In genomic region chr7:40097728-40098127, GRCh38 we compare ENCODE assay signal across 16 cellular contexts. TPM values are rescaled to one million over a fixed set of nuclear protein-coding genes. Genes with fewer than 3 reads are reported as not detected.
DNase-seq lines count a peak whose midpoint lies in the region; ATAC-seq, FAIRE-seq and TF ChIP-seq lines count a peak whose summit lies in the region.
"Had no signal": no experiment of that assay in that cellular context is flagged by ENCODE, and none has a peak within 500 bp of the region (broad histone marks: within the 10 kb centered on the region; RNA-seq: fewer than 3 reads in every experiment).

No MANE protein-coding gene starts in this region.

- peaks cover 40% of the 10 kb centered on the region for H3K36me3 Mint-ChIP-seq in CD8-positive, alpha-beta T cell
- H3K36me3 Mint-ChIP-seq in chondrocyte (ENCODE audit: low read depth) (peaks cover 24% of the 10 kb centered on the region), neural crest cell (ENCODE audit: low read depth) (peaks cover 7% of the 10 kb centered on the region)

- ATAC-seq in CD8-positive, alpha-beta T cell = no peak
- ATAC-seq in HG02840 (IDR thresholded peaks at IDR 0.05; ENCODE audit: low FRiP score, unreplicated experiment) = no peak
- ATAC-seq: HCT116 had no signal

- no peak for TF ChIP-seq POLR2A in H54 (IDR thresholded peaks at IDR 0.05; ENCODE audit: low read depth, low read length)

- no peak for DNase-seq in CD8-positive, alpha-beta T cell
- no peak for DNase-seq in H54 (ENCODE audit: insufficient read length, low spot score)
- no peak for DNase-seq in chondrocyte (ENCODE audit: low spot score)
- no peak for DNase-seq in neural crest cell (ENCODE audit: low read depth, low spot score)
- no peak for DNase-seq in posterior cingulate gyrus
- DNase-seq in stimulated activated CD4-positive, alpha-beta T cell treated with anti-CD3 and anti-CD28 coated beads, Interleukin-12 subunit alpha, Interleukin-12 subunit beta, amount 100 ng/mL, for 4 hours = no peak
- DNase-seq: Calu3; CD4-positive, alpha-beta T cell; KG1; NCI-H1417 treated with DMSO at 0.1 percent for 48 hours; NCI-H1930; NCI-H2171; NCI-H446; NCI-H774 had no signal

- H3K27me3 ChIP-seq in CD8-positive, alpha-beta T cell (ENCODE audit: insufficient read depth, low read length) = no peaks in the 10 kb centered on the region

- H3K4me3 ChIP-seq in CD8-positive, alpha-beta T cell (ENCODE audit: low read depth, low read length) = no peak overlapping the region

- H3K4me3 Mint-ChIP-seq in CD8-positive, alpha-beta T cell = no peak overlapping the region
- H3K4me3 Mint-ChIP-seq in chondrocyte (ENCODE audit: unreplicated experiment) = no peak overlapping the region
- H3K4me3 Mint-ChIP-seq in neural crest cell = no peak overlapping the region
- H3K4me3 Mint-ChIP-seq: CD4-positive, alpha-beta T cell had no signal

- H3K27ac Mint-ChIP-seq in CD8-positive, alpha-beta T cell = peak overlapping the region; percentile 20
- H3K27ac Mint-ChIP-seq in chondrocyte (ENCODE audit: unreplicated experiment) = peak overlapping the region; percentile 37
- peak overlapping the region; percentile 57 for H3K27ac Mint-ChIP-seq in neural crest cell (ENCODE audit: unreplicated experiment)
- H3K27ac Mint-ChIP-seq: CD4-positive, alpha-beta T cell had no signal

- no peak overlapping the region for H3K27ac ChIP-seq in CD8-positive, alpha-beta T cell (ENCODE audit: low read depth, low read length)

- intact Hi-C loops in CD8-positive, alpha-beta T cell (cut with DNase I, micrococcal nuclease) = no loop called here
- intact Hi-C loops in posterior cingulate gyrus (cut with DNase I) = no loop called here

- no peaks in the 10 kb centered on the region for H3K9me3 Mint-ChIP-seq in CD8-positive, alpha-beta T cell
- H3K9me3 Mint-ChIP-seq in chondrocyte (ENCODE audit: low read depth) (no peaks in the 10 kb centered on the region), neural crest cell (no peaks in the 10 kb centered on the region)
- H3K9me3 Mint-ChIP-seq: CD4-positive, alpha-beta T cell had no signal

- no peaks in the 10 kb centered on the region for H3K27me3 Mint-ChIP-seq in CD8-positive, alpha-beta T cell (ENCODE audit: low read depth)
- H3K27me3 Mint-ChIP-seq in chondrocyte (ENCODE audit: low read depth) (no peaks in the 10 kb centered on the region), neural crest cell (ENCODE audit: low read depth) (no peaks in the 10 kb centered on the region)
- H3K27me3 Mint-ChIP-seq: CD4-positive, alpha-beta T cell had no signal

- peaks cover 19% of the 10 kb centered on the region for H3K36me3 ChIP-seq in CD8-positive, alpha-beta T cell (ENCODE audit: insufficient read depth, low read length)

- H3K9me3 ChIP-seq in CD8-positive, alpha-beta T cell (ENCODE audit: low read length) = no peaks in the 10 kb centered on the region

- FAIRE-seq in H54 (lab: Jason Lieb, UNC) = peak; percentile 53

- no peaks in the 10 kb centered on the region for H3K4me1 ChIP-seq in CD8-positive, alpha-beta T cell (ENCODE audit: insufficient read depth, low read length)

- no peak for TF ChIP-seq CTCF in CD8-positive, alpha-beta T cell (IDR thresholded peaks at IDR 0.05)
- TF ChIP-seq CTCF in chondrocyte (IDR thresholded peaks at IDR 0.05) (no peak), neural crest cell (conservative IDR thresholded peaks at IDR 0.05) (no peak)

- CTCF ChIA-PET in CD8-positive, alpha-beta T cell (lab: Charles Lee) = no interaction called here

- H3K4me1 Mint-ChIP-seq in CD8-positive, alpha-beta T cell (ENCODE audit: low read depth) = peaks cover 8% of the 10 kb centered on the region
- H3K4me1 Mint-ChIP-seq in chondrocyte (ENCODE audit: low read depth) = peaks cover 17% of the 10 kb centered on the region
- H3K4me1 Mint-ChIP-seq in neural crest cell = peaks cover 7% of the 10 kb centered on the region

- POLR2A ChIA-PET in CD8-positive, alpha-beta T cell (lab: Charles Lee) = no interaction called here

RNA-seq across cellular contexts. Expression of gene MPLKIP, which starts 36.7 kb away (rescaled TPM):
- 10 to 100 TPM; 11.2 to 13.3 TPM for total RNA-seq in CD8-positive, alpha-beta T cell
- total RNA-seq in chondrocyte = 48.4 to 70.0 TPM (median 50.2 TPM) in 3 replicates
- total RNA-seq in neural crest cell = 42.1 and 44.0 TPM in 2 replicates

RNA-seq across cellular contexts. Expression of gene SUGCT, which starts 37.1 kb away (rescaled TPM):
- 1 to 10 TPM; 1.7 to 3.4 TPM for total RNA-seq in CD8-positive, alpha-beta T cell
- 27.1 to 38.6 TPM (median 34.4 TPM) in 3 replicates for total RNA-seq in chondrocyte
- 5.9 and 7.8 TPM in 2 replicates for total RNA-seq in neural crest cell
